10 cellular contexts compared by ENCODE assay signal in genomic region chr3:160450846-160451245, GRCh38. TPM values are rescaled to one million over a fixed set of nuclear protein-coding genes. Genes with fewer than 3 reads are reported as not detected.
A peak's percentile ranks its signal among the peaks of the same experiment; 100 is the strongest.
DNase-seq lines count a peak whose midpoint lies in the region; ATAC-seq and TF ChIP-seq lines count a peak whose summit lies in the region.
"Had no signal": no experiment of that assay in that cellular context is flagged by ENCODE, and none has a peak within 500 bp of the region (broad histone marks: within the 10 kb centered on the region; RNA-seq: fewer than 3 reads in every experiment).

No MANE protein-coding gene starts in this region.

- H3K4me1 ChIP-seq in iPS-18a (ENCODE audit: control insufficient read depth, low read depth, low read length): peaks cover 25% of the 10 kb centered on the region

- H3K36me3 ChIP-seq in iPS-18a (ENCODE audit: control insufficient read depth, low read depth, low read length): peaks cover 18% of the 10 kb centered on the region
- H3K36me3 ChIP-seq in WERI-Rb-1: no peaks in the 10 kb centered on the region

- peak overlapping the region; percentile 98 for H3K4me3 ChIP-seq in iPS-18a (ENCODE audit: low read length)
- H3K4me3 ChIP-seq in WERI-Rb-1 (ENCODE audit: low read depth, low read length): no peak overlapping the region

- peaks cover 14% of the 10 kb centered on the region for H3K36me3 Mint-ChIP-seq in activated T-helper 1 cell treated with anti-CD3 and anti-CD28 coated beads, Interleukin-12 subunit alpha, Interleukin-12 subunit beta, Interleukin-2, Interleukin-4 antibody, amounts not matched to agents 30 ng/mL and 10 ng/mL and 1 ng/mL, durations not matched to agents 14 hours and 24 hours and 36 hours (ENCODE audit: low read depth)

- peak overlapping the region; percentile 95 for H3K27ac Mint-ChIP-seq in activated T-helper 1 cell treated with anti-CD3 and anti-CD28 coated beads, Interleukin-12 subunit alpha, Interleukin-12 subunit beta, Interleukin-2, Interleukin-4 antibody, amounts not matched to agents 30 ng/mL and 10 ng/mL and 1 ng/mL, durations not matched to agents 14 hours and 24 hours and 36 hours

- peaks cover 5% of the 10 kb centered on the region for H3K9me3 Mint-ChIP-seq in activated T-helper 1 cell treated with anti-CD3 and anti-CD28 coated beads, Interleukin-12 subunit alpha, Interleukin-12 subunit beta, Interleukin-2, Interleukin-4 antibody, amounts not matched to agents 30 ng/mL and 10 ng/mL and 1 ng/mL, durations not matched to agents 14 hours and 24 hours and 36 hours

- ATAC-seq in HG02678 (IDR thresholded peaks at IDR 0.05; ENCODE audit: unreplicated experiment): no peak
- ATAC-seq in HG02763 (IDR thresholded peaks at IDR 0.05; ENCODE audit: unreplicated experiment): no peak

- H3K9ac ChIP-seq in iPS-18a (ENCODE audit: low read length): peak overlapping the region; percentile 93

- DNase-seq in GOT3 (lab: John Stamatoyannopoulos, UW) (peak; percentile 7), NCI-H2227 treated with DMSO at 0.1 percent for 48 hours (lab: John Stamatoyannopoulos, UW) (no peak), WERI-Rb-1 (no peak)
- DNase-seq in activated T-helper 1 cell treated with anti-CD3 and anti-CD28 coated beads, Interleukin-12 subunit alpha, Interleukin-12 subunit beta, Interleukin-2, Interleukin-4 antibody, amounts not matched to agents 30 ng/mL and 10 ng/mL and 1 ng/mL, durations not matched to agents 14 hours and 24 hours and 36 hours (ENCODE audit: low spot score): no peak
- DNase-seq: DMS53, NCI-H1092 treated with DMSO at 0.1 percent for 48 hours had no signal

- H3K9me3 ChIP-seq in iPS-18a (ENCODE audit: control insufficient read depth, low read depth, low read length) (no peaks in the 10 kb centered on the region), WERI-Rb-1 (ENCODE audit: severe bottlenecking) (peaks cover 3% of the 10 kb centered on the region)

- intact Hi-C loops in activated T-helper 1 cell treated with anti-CD3 and anti-CD28 coated beads, Interleukin-12 subunit alpha, Interleukin-12 subunit beta, Interleukin-2, Interleukin-4 antibody, amounts not matched to agents 30 ng/mL and 10 ng/mL and 1 ng/mL, durations not matched to agents 14 hours and 24 hours and 36 hours (cut with micrococcal nuclease): no loop called here

- H3K27ac ChIP-seq in 22Rv1 (peak overlapping the region; percentile 99), iPS-18a (ENCODE audit: low read length) (peak overlapping the region; percentile 83), WERI-Rb-1 (no peak overlapping the region)

- TF ChIP-seq CTCF in 22Rv1 (IDR thresholded peaks at IDR 0.05) (no peak), WERI-Rb-1 (IDR thresholded peaks at IDR 0.05; ENCODE audit: low read depth, low read length) (no peak)

- H3K4me3 Mint-ChIP-seq in activated T-helper 1 cell treated with anti-CD3 and anti-CD28 coated beads, Interleukin-12 subunit alpha, Interleukin-12 subunit beta, Interleukin-2, Interleukin-4 antibody, amounts not matched to agents 30 ng/mL and 10 ng/mL and 1 ng/mL, durations not matched to agents 14 hours and 24 hours and 36 hours: peak overlapping the region; percentile 95

- H3K27me3 Mint-ChIP-seq in activated T-helper 1 cell treated with anti-CD3 and anti-CD28 coated beads, Interleukin-12 subunit alpha, Interleukin-12 subunit beta, Interleukin-2, Interleukin-4 antibody, amounts not matched to agents 30 ng/mL and 10 ng/mL and 1 ng/mL, durations not matched to agents 14 hours and 24 hours and 36 hours (ENCODE audit: insufficient read depth): peaks cover 12% of the 10 kb centered on the region

- no peaks in the 10 kb centered on the region for H3K27me3 ChIP-seq in iPS-18a (ENCODE audit: control insufficient read depth, insufficient read depth, low read length)
- H3K27me3 ChIP-seq in WERI-Rb-1 (ENCODE audit: insufficient read depth, low read depth, severe bottlenecking): no peaks in the 10 kb centered on the region

- H3K4me1 Mint-ChIP-seq in activated T-helper 1 cell treated with anti-CD3 and anti-CD28 coated beads, Interleukin-12 subunit alpha, Interleukin-12 subunit beta, Interleukin-2, Interleukin-4 antibody, amounts not matched to agents 30 ng/mL and 10 ng/mL and 1 ng/mL, durations not matched to agents 14 hours and 24 hours and 36 hours (ENCODE audit: low read depth): peaks cover 23% of the 10 kb centered on the region

RNA-seq across cellular contexts. Expression of gene TRIM59, which starts 1.3 kb away (rescaled TPM):
- total RNA-seq in activated T-helper 1 cell treated with anti-CD3 and anti-CD28 coated beads, Interleukin-12 subunit alpha, Interleukin-12 subunit beta, Interleukin-2, Interleukin-4 antibody, amounts not matched to agents 30 ng/mL and 10 ng/mL and 1 ng/mL, durations not matched to agents 14 hours and 24 hours and 36 hours: 33.1 and 33.2 TPM in 2 replicates

RNA-seq across cellular contexts. Expression of gene SMC4, which starts 51.4 kb away (rescaled TPM):
- 163 and 164 TPM in 2 replicates for total RNA-seq in activated T-helper 1 cell treated with anti-CD3 and anti-CD28 coated beads, Interleukin-12 subunit alpha, Interleukin-12 subunit beta, Interleukin-2, Interleukin-4 antibody, amounts not matched to agents 30 ng/mL and 10 ng/mL and 1 ng/mL, durations not matched to agents 14 hours and 24 hours and 36 hours

RNA-seq across cellular contexts. Expression of gene IFT80, which starts 51.8 kb away (rescaled TPM):
- 14.0 and 14.8 TPM in 2 replicates for total RNA-seq in activated T-helper 1 cell treated with anti-CD3 and anti-CD28 coated beads, Interleukin-12 subunit alpha, Interleukin-12 subunit beta, Interleukin-2, Interleukin-4 antibody, amounts not matched to agents 30 ng/mL and 10 ng/mL and 1 ng/mL, durations not matched to agents 14 hours and 24 hours and 36 hours
